In genomic region chr4:41181037-41181436, GRCh38 we compare ENCODE assay signal across 18 cellular contexts. TPM values are rescaled to one million over a fixed set of nuclear protein-coding genes. Genes with fewer than 3 reads are reported as not detected.
A peak's percentile ranks its signal among the peaks of the same experiment; 100 is the strongest.
DNase-seq lines count a peak whose midpoint lies in the region; ATAC-seq and TF ChIP-seq lines count a peak whose summit lies in the region.
"Had no signal": no experiment of that assay in that cellular context is flagged by ENCODE, and none has a peak within 500 bp of the region (broad histone marks: within the 10 kb centered on the region; RNA-seq: fewer than 3 reads in every experiment).

No MANE protein-coding gene starts in this region.

- DNase-seq in NCI-H1436 (lab: John Stamatoyannopoulos, UW) = peak; percentile 58
- no peak for DNase-seq in NCI-H1436 treated with DMSO at 0.1 percent for 48 hours (lab: John Stamatoyannopoulos, UW)
- no peak for DNase-seq in mesenchymal stem cell
- no peak for DNase-seq in NCI-H524 (lab: John Stamatoyannopoulos, UW)
- DNase-seq in CD14-positive monocyte (ENCODE audit: low spot score) = no peak
- DNase-seq in epidermal melanocyte (ENCODE audit: insufficient read length, low spot score) = no peak
- DNase-seq: AML-193, GF-D8, GOT3, NCI-H146, NCI-H2081 treated with DMSO at 0.1 percent for 48 hours, NCI-H510A, NCI-H774, Right ventricle myocardium superior had no signal

- H3K27me3 ChIP-seq in mesenchymal stem cell (ENCODE audit: control insufficient read depth in 1 of 2, insufficient read depth in 1 of 2, low read length in 2 of 2) = no peaks in the 10 kb centered on the region

- H3K4ac ChIP-seq in mesenchymal stem cell (ENCODE audit: low read depth in 1 of 2, low read length in 2 of 2) = no peak overlapping the region

- H3K9ac ChIP-seq in mesenchymal stem cell (ENCODE audit: low read length) = no peak overlapping the region
- H3K9ac ChIP-seq: KMS-11 had no signal

- no peaks in the 10 kb centered on the region for H3K4me1 Mint-ChIP-seq in CD14-positive monocyte

- H2AK5ac ChIP-seq in mesenchymal stem cell (ENCODE audit: low read length, severe bottlenecking) = peak overlapping the region; percentile 31

- H2BK15ac ChIP-seq in mesenchymal stem cell (ENCODE audit: low read depth, poor library complexity, severe bottlenecking) = no peak overlapping the region

- H2BK5ac ChIP-seq in mesenchymal stem cell (ENCODE audit: low read depth, low read length, poor library complexity, severe bottlenecking) = no peak overlapping the region

- H3K9me3 ChIP-seq in mesenchymal stem cell (ENCODE audit: control insufficient read depth, low read length) = no peaks in the 10 kb centered on the region

- TF ChIP-seq CTCF in CD14-positive monocyte (IDR thresholded peaks at IDR 0.05) = no peak

- no peak overlapping the region for H3K4me3 ChIP-seq in mesenchymal stem cell (ENCODE audit: insufficient read depth in 1 of 2, low read depth in 1 of 2, low read length in 2 of 2)

- peaks cover 0 to 12% (median 5%) of the 10 kb centered on the region in 7 donors for H3K9me3 Mint-ChIP-seq in CD14-positive monocyte

- peaks cover 0 to 4% (median 1%) of the 10 kb centered on the region in 3 donors for H3K27me3 Mint-ChIP-seq in CD14-positive monocyte (ENCODE audit: low read depth in 3 of 3)

- peaks cover 6% of the 10 kb centered on the region for H3K79me1 ChIP-seq in mesenchymal stem cell (replicated peaks; ENCODE audit: low read length, poor library complexity, severe bottlenecking)

- no peak overlapping the region for H3K14ac ChIP-seq in mesenchymal stem cell (ENCODE audit: low read length in 2 of 2)

- no peaks in the 10 kb centered on the region for H3K36me3 Mint-ChIP-seq in CD14-positive monocyte

- 98% methylated on average over 4 of the region's 6 CpGs for WGBS in mesenchymal stem cell

- peaks cover 7% of the 10 kb centered on the region for H3K4me1 ChIP-seq in mesenchymal stem cell (ENCODE audit: control insufficient read depth, insufficient read depth, low read depth, low read length)

- no peak overlapping the region for H3K4me2 ChIP-seq in mesenchymal stem cell (ENCODE audit: low read length, poor library complexity, severe bottlenecking)
- H3K4me2 ChIP-seq: KMS-11 had no signal

- no peak overlapping the region for H2AFZ ChIP-seq in mesenchymal stem cell (ENCODE audit: low read depth, low read length)

- intact Hi-C loops in CD14-positive monocyte (cut with micrococcal nuclease) = no loop called here

- H3K23ac ChIP-seq in mesenchymal stem cell (ENCODE audit: low read length in 2 of 2) = no peak overlapping the region

- H4K91ac ChIP-seq in mesenchymal stem cell (ENCODE audit: low read length) = no peak overlapping the region

- no peak overlapping the region for H3K18ac ChIP-seq in mesenchymal stem cell (ENCODE audit: low read depth in 1 of 2, low read length in 2 of 2)

- ATAC-seq in GM21786 (IDR thresholded peaks at IDR 0.05; ENCODE audit: unreplicated experiment) = no peak

- H3K4me3 Mint-ChIP-seq in CD14-positive monocyte = no peak overlapping the region

- H3K27ac ChIP-seq in cingulate gyrus (ENCODE audit: low read depth, low read length) = peak overlapping the region; percentile 30
- H3K27ac ChIP-seq in mesenchymal stem cell (ENCODE audit: low read length, poor library complexity, severe bottlenecking) = no peak overlapping the region
- H3K27ac ChIP-seq: 22Rv1, KMS-11 had no signal

- no peak overlapping the region for H3K27ac Mint-ChIP-seq in CD14-positive monocyte

- H2BK120ac ChIP-seq in mesenchymal stem cell (ENCODE audit: low read depth, low read length) = no peak overlapping the region

- no peak overlapping the region for H4K8ac ChIP-seq in mesenchymal stem cell (ENCODE audit: low read length)

- no peak overlapping the region for H2BK12ac ChIP-seq in mesenchymal stem cell (ENCODE audit: low read length in 2 of 2)

- H3K36me3 ChIP-seq in mesenchymal stem cell (ENCODE audit: control insufficient read depth in 1 of 2, insufficient read depth in 2 of 2, low read depth in 1 of 2, low read length in 2 of 2) = peaks cover 0 to 3% of the 10 kb centered on the region in 2 experiments

RNA-seq across cellular contexts. Expression of gene APBB2, which starts 33.3 kb away (rescaled TPM):
- 22.6 TPM for polyA plus RNA-seq in mesenchymal stem cell (2013, experiment 1 of 2)
- 22.6 TPM for polyA plus RNA-seq in mesenchymal stem cell (2013, experiment 2 of 2)
- polyA plus RNA-seq in CD14-positive monocyte = under 1 TPM in 1 of 2 donors, not detected in 1; 0.15 TPM
